17 cellular contexts compared by ENCODE assay signal in the genomic region with DNA sequence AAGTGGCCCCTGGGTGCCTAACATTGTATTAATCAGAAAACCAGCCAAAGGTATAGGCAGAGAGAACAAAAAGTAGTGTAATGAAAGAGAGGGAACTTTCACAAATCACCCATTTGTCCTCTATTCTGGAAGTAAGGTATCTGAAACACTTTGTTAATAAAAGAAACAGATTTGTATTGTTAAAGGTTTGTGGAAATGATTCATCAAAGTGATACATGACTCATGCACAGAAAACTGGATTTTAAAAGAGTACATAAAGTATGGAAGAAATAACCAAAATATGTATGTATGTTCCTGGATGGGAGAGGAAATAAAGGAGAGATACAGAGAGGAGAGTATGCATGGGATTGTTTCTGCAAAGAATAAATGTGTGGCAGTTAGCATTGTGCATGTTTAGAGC.
A peak's percentile ranks its signal among the peaks of the same experiment; 100 is the strongest.
DNase-seq lines count a peak whose midpoint lies in the region; ATAC-seq, FAIRE-seq and TF ChIP-seq lines count a peak whose summit lies in the region.
"Had no signal": no experiment of that assay in that cellular context is flagged by ENCODE, and none has a peak within 500 bp of the region (broad histone marks: within the 10 kb centered on the region; RNA-seq: fewer than 3 reads in every experiment).

No MANE protein-coding gene starts in this region.

- H3K9me3 ChIP-seq in RWPE2 (ENCODE audit: severe bottlenecking) (no peaks in the 10 kb centered on the region), MM.1S (replicated peaks; ENCODE audit: insufficient read depth, low read length) (no peaks in the 10 kb centered on the region), prostate gland (no peaks in the 10 kb centered on the region), adrenal gland (replicated peaks in 1 of 3) (no peaks in the 10 kb centered on the region)
- no peaks in the 10 kb centered on the region for H3K9me3 ChIP-seq in CD4-positive, alpha-beta memory T cell (ENCODE audit: control insufficient read depth in 1 of 2, low read length in 2 of 2)

- no peaks in the 10 kb centered on the region for H3K36me3 Mint-ChIP-seq in CD4-positive, alpha-beta memory T cell
- H3K36me3 Mint-ChIP-seq: CD8-positive, alpha-beta memory T cell had no signal

- ATAC-seq in RWPE2 (ENCODE audit: low read depth): peak; percentile 20; the same call in 2 of the 3 replicates

- H3K27ac ChIP-seq in RWPE2 (ENCODE audit: poor library complexity, severe bottlenecking): no peak overlapping the region
- no peak overlapping the region for H3K27ac ChIP-seq in CD4-positive, alpha-beta memory T cell (ENCODE audit: low read depth, low read length)
- H3K27ac ChIP-seq in MM.1S (ENCODE audit: low read length): no peak overlapping the region
- H3K27ac ChIP-seq in prostate gland: no peak overlapping the region
- no peak overlapping the region for H3K27ac ChIP-seq in adrenal gland

- no peak overlapping the region for H3K4me3 ChIP-seq in RWPE2 (ENCODE audit: severe bottlenecking)
- H3K4me3 ChIP-seq in epithelial cell of esophagus (ENCODE audit: low read length): no peak overlapping the region
- no peak overlapping the region for H3K4me3 ChIP-seq in CD4-positive, alpha-beta memory T cell (ENCODE audit: low read length in 2 of 2)
- H3K4me3 ChIP-seq in MM.1S (ENCODE audit: low read length): no peak overlapping the region
- H3K4me3 ChIP-seq in prostate gland: no peak overlapping the region
- no peak overlapping the region for H3K4me3 ChIP-seq in adrenal gland

- no peak overlapping the region for H3K4me3 Mint-ChIP-seq in CD4-positive, alpha-beta memory T cell
- H3K4me3 Mint-ChIP-seq: CD8-positive, alpha-beta memory T cell; H9 had no signal

- TF ChIP-seq POLR2A in H54 (IDR thresholded peaks at IDR 0.05; ENCODE audit: low read depth, low read length): no peak
- TF ChIP-seq POLR2A in prostate gland (IDR thresholded peaks at IDR 0.05): no peak
- no peak for TF ChIP-seq POLR2A in adrenal gland (IDR thresholded peaks at IDR 0.05)

- H3F3A ChIP-seq in MM.1S (ENCODE audit: insufficient read depth, low read length): no peaks in the 10 kb centered on the region

- no peaks in the 10 kb centered on the region for H3K9me3 Mint-ChIP-seq in CD4-positive, alpha-beta memory T cell
- H3K9me3 Mint-ChIP-seq: CD8-positive, alpha-beta memory T cell; H9 had no signal

- peaks cover 25% of the 10 kb centered on the region for H3K4me1 ChIP-seq in RWPE2 (ENCODE audit: insufficient read depth, poor library complexity, severe bottlenecking)
- H3K4me1 ChIP-seq in CD4-positive, alpha-beta memory T cell (ENCODE audit: insufficient read depth, low read length): no peaks in the 10 kb centered on the region
- H3K4me1 ChIP-seq in MM.1S (ENCODE audit: low read length): no peaks in the 10 kb centered on the region
- H3K4me1 ChIP-seq in prostate gland (replicated peaks): no peaks in the 10 kb centered on the region
- H3K4me1 ChIP-seq in adrenal gland (replicated peaks in 1 of 2): no peaks in the 10 kb centered on the region

- TF ChIP-seq CTCF in RWPE2 (IDR thresholded peaks at IDR 0.05; ENCODE audit: poor library complexity, severe bottlenecking): no peak
- no peak for TF ChIP-seq CTCF in epithelial cell of esophagus (IDR thresholded peaks at IDR 0.05; ENCODE audit: insufficient read depth, low read depth, low read length, missing control alignments)
- no peak for TF ChIP-seq CTCF in MM.1S (IDR thresholded peaks at IDR 0.05; ENCODE audit: low read length)
- no peak for TF ChIP-seq CTCF in prostate gland (IDR thresholded peaks at IDR 0.05)
- no peak for TF ChIP-seq CTCF in adrenal gland (IDR thresholded peaks at IDR 0.05)

- no peaks in the 10 kb centered on the region for H3K79me2 ChIP-seq in MM.1S (ENCODE audit: low read length)

- H2AFZ ChIP-seq in MM.1S (ENCODE audit: low read length): no peak overlapping the region

- H3K4me2 ChIP-seq in MM.1S (ENCODE audit: low read depth, low read length): no peak overlapping the region

- FAIRE-seq in H54 (lab: Jason Lieb, UNC): peak; percentile 23
- FAIRE-seq: HTR-8/SVneo had no signal

- POLR2A ChIA-PET in CD4-positive, alpha-beta memory T cell (lab: Charles Lee; ENCODE audit: partially characterized antibody): no interaction called here

- CTCF ChIA-PET in CD4-positive, alpha-beta memory T cell (lab: Charles Lee; ENCODE audit: partially characterized antibody): interaction anchor here (1.5 kb wide), 1 partner anchor 9 kb away, joined by 4 read pairs; no protein-coding TSS in a partner anchor

- no peaks in the 10 kb centered on the region for H3K4me1 Mint-ChIP-seq in CD4-positive, alpha-beta memory T cell

- H3K9me2 ChIP-seq in MM.1S (replicated peaks; ENCODE audit: insufficient read depth, low read length): no peaks in the 10 kb centered on the region

- intact Hi-C loops in CD4-positive, alpha-beta memory T cell (cut with micrococcal nuclease): no loop called here
- intact Hi-C loops in prostate gland (cut with DNase I): no loop called here
- intact Hi-C loops in adrenal gland (cut with DNase I): no loop called here

- H3K9ac ChIP-seq in MM.1S (ENCODE audit: low read length): no peak overlapping the region

- H3K27me3 ChIP-seq in RWPE2 (ENCODE audit: insufficient read depth, poor library complexity, severe bottlenecking): no peaks in the 10 kb centered on the region
- H3K27me3 ChIP-seq in CD4-positive, alpha-beta memory T cell (ENCODE audit: insufficient read depth, low read length): no peaks in the 10 kb centered on the region
- H3K27me3 ChIP-seq in MM.1S (replicated peaks; ENCODE audit: insufficient read depth, low read length): no peaks in the 10 kb centered on the region
- no peaks in the 10 kb centered on the region for H3K27me3 ChIP-seq in prostate gland (replicated peaks; ENCODE audit: insufficient read depth)
- no peaks in the 10 kb centered on the region for H3K27me3 ChIP-seq in adrenal gland

- no peak overlapping the region for H3K27ac Mint-ChIP-seq in CD4-positive, alpha-beta memory T cell
- H3K27ac Mint-ChIP-seq: CD8-positive, alpha-beta memory T cell; H9 had no signal

- peaks cover 0 to 15% of the 10 kb centered on the region in 2 donors for H3K27me3 Mint-ChIP-seq in CD4-positive, alpha-beta memory T cell

- no peaks in the 10 kb centered on the region for H4K20me1 ChIP-seq in MM.1S (ENCODE audit: insufficient read depth, low read length)

- no peaks in the 10 kb centered on the region for H3K36me3 ChIP-seq in RWPE2 (ENCODE audit: low read depth)
- H3K36me3 ChIP-seq in CD4-positive, alpha-beta memory T cell (ENCODE audit: insufficient read depth, low read length): no peaks in the 10 kb centered on the region
- H3K36me3 ChIP-seq in MM.1S (replicated peaks; ENCODE audit: insufficient read depth, low read length): no peaks in the 10 kb centered on the region
- no peaks in the 10 kb centered on the region for H3K36me3 ChIP-seq in prostate gland
- no peaks in the 10 kb centered on the region for H3K36me3 ChIP-seq in adrenal gland (replicated peaks in 1 of 2)

- no peak for DNase-seq in H54 (ENCODE audit: insufficient read length, low spot score)
- no peak for DNase-seq in RWPE2 (ENCODE audit: low spot score)
- peak; percentile 38 for DNase-seq in epithelial cell of esophagus (ENCODE audit: low read depth)
- peak; percentile 15 to 43 for DNase-seq in lung microvascular endothelial cell (ENCODE audit: low read depth in 2 of 2)
- DNase-seq in CD4-positive, alpha-beta memory T cell: no peak
- DNase-seq in MM.1S: no peak
- DNase-seq in prostate gland (ENCODE audit: low spot score): no peak
- no peak for DNase-seq in adrenal gland
- DNase-seq: CD8-positive, alpha-beta memory T cell; DND-41; H9; KBM-7; NCI-H1105; NCI-H187; NCI-H774; Right ventricle myocardium superior had no signal

Comparison
In these comparisons a context has a peak if more than half of its experiments do, and no peak if none do; other contexts are left out.
1. DNase-seq: peak in epithelial cell of esophagus (single experiment) and lung microvascular endothelial cell (2 of 2); none in H54 (single experiment), RWPE2 (single experiment), CD4-positive, alpha-beta memory T cell (0 of 5), MM.1S (single experiment), prostate gland (single experiment) and adrenal gland (0 of 7).